1 cellular context compared by ENCODE assay signal in the genomic region with DNA sequence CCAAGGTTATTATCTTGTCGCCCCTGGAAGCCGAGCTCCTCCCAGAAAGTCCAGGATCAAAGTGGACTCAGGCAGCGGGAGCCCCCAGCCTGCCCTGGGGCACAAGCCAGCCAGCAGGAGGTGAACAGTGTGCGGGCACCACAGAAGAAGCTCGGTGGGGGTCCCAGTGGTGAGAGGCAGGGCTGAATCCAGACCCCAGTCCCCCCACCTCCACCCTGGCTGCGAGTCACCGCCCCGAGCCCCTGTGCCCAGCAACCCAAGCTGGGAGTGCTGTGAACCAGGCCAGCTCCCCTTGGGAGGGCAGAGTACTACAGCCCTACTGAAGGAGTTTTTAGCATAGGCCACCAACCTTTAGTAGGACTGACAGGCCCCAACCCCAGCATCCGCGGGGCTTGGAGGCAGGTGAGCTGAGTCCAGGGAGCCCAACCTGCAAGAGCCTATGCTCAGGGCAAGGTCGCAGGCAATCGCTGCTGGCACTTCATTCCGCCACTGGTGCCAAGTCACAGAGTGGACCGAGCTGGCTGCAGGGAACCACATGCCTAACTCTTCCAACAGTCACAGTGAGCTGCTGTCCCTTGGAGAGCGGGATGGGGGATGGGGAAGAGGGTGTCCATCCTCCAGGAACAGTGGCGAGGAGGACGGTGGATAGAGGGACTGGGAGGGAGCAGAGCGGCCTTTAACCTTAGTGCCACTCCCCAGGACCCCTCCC.
TF ChIP-seq lines count a peak whose summit lies in the region.

No MANE protein-coding gene starts in this region.

TF ChIP-seq in GM12878, 131 proteins besides CTCF, POLR2A, EP300 and RAD21 (continued from another document):
- TF ChIP-seq ZNF687 (IDR thresholded peaks at IDR 0.05) (no peak), POU2F2 (IDR thresholded peaks at IDR 0.05; ENCODE audit: borderline replicate concordance, low read depth, low read length) (no peak), CEBPB (IDR thresholded peaks at IDR 0.05; ENCODE audit: borderline replicate concordance in 1 of 2, low read depth in 2 of 2, low read length in 2 of 2) (no peak), HCFC1 (IDR thresholded peaks at IDR 0.05; ENCODE audit: low read length) (no peak), TCF12 (IDR thresholded peaks at IDR 0.05; ENCODE audit: low read depth, low read length) (no peak), ATF7 (IDR thresholded peaks at IDR 0.05; ENCODE audit: low read depth) (no peak), YY1 (IDR thresholded peaks at IDR 0.05; ENCODE audit: low read depth, low read length) (no peak), EED (IDR thresholded peaks at IDR 0.05; ENCODE audit: low read depth) (no peak), PBX3 (IDR thresholded peaks at IDR 0.05; ENCODE audit: insufficient replicate concordance, low read depth, low read length) (no peak), KDM1A (IDR thresholded peaks at IDR 0.05; ENCODE audit: borderline replicate concordance) (no peak), SRF (IDR thresholded peaks at IDR 0.05; ENCODE audit: low read depth in 2 of 2, low read length in 2 of 2) (no peak), SUPT20H (IDR thresholded peaks at IDR 0.05; ENCODE audit: borderline replicate concordance, control insufficient read depth, low read depth, low read length) (no peak), TCF3 (IDR thresholded peaks at IDR 0.05; ENCODE audit: borderline replicate concordance, insufficient read depth, low read depth, low read length) (no peak), NR2C2 (IDR thresholded peaks at IDR 0.05; ENCODE audit: borderline replicate concordance, control insufficient read depth, insufficient read length, low read depth) (no peak)
